ENCODE assay signal across 8 cellular contexts in the genomic region with DNA sequence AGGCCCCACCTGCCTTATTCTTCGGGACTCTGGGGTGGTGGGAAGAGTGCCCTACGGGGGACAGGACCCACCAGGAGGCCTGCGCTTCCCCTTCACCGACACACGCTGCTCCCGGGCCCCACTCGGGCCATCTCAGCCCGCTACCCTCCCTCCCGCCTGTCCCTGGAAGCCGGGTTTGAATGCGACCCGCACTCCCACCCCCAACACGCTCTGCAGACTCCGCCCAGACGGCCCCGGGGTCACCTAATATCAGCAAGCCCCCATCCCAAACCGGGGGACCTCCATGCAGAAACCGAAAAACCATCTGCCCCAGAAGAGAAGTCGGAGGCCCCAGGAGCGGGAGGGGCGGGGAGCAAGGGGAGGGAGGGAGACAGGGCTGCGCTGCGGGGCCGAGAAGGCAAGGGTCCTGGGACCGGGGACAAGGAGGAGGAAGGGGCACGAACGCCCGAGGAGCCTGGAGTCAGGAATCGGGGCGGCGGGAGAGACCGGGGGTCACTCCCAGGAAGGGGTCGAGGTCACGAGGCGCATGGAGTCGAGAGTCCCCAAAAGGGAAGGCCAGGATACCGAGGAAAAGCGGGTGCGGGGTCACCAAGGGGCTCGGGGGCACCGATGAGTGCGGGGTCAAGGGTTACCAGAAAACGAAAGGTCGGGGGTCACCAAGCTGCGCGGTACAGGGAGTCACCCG. TPM values are rescaled to one million over a fixed set of nuclear protein-coding genes. Genes with fewer than 3 reads are reported as not detected.
DNase-seq lines count a peak whose midpoint lies in the region; ATAC-seq and TF ChIP-seq lines count a peak whose summit lies in the region.

No MANE protein-coding gene starts in this region.

- intact Hi-C loops in CD4-positive, alpha-beta memory T cell (cut with micrococcal nuclease): loop anchor here (5.0 kb wide), 1 partner anchor 71 kb away; a partner anchor contains a TSS
- intact Hi-C loops in left lung (cut with DNase I): no loop called here
- intact Hi-C loops in testis (cut with DNase I; ENCODE audit: low total_unique reads): loop anchor here (5.0 kb wide), 1 partner anchor 61 kb away; no protein-coding TSS in a partner anchor

- peaks cover 10 to 16% of the 10 kb centered on the region in 2 donors for H3K36me3 Mint-ChIP-seq in CD4-positive, alpha-beta memory T cell

- peak overlapping the region; percentile 42 to 73 for H3K4me3 ChIP-seq in CD4-positive, alpha-beta memory T cell (ENCODE audit: low read length in 2 of 2)
- H3K4me3 ChIP-seq in brain microvascular endothelial cell (ENCODE audit: low read depth, low read length) (peak overlapping the region; percentile 80), left lung (peak overlapping the region; percentile 73 to 85), testis (peak overlapping the region; percentile 71 to 91)

- in situ Hi-C loops in brain microvascular endothelial cell (cut with HindIII; ENCODE audit: low pct_ligation_motif_present, low sequenced_read_pairs): no loop called here

- no peaks in the 10 kb centered on the region for H3K27me3 Mint-ChIP-seq in CD4-positive, alpha-beta memory T cell

- no peaks in the 10 kb centered on the region for H3K9me3 ChIP-seq in CD4-positive, alpha-beta memory T cell (ENCODE audit: control insufficient read depth in 1 of 2, low read length in 2 of 2)
- H3K9me3 ChIP-seq in left lung (no peaks in the 10 kb centered on the region), testis (no peaks in the 10 kb centered on the region)

- POLR2A ChIA-PET in CD4-positive, alpha-beta memory T cell (lab: Charles Lee; ENCODE audit: partially characterized antibody): interaction anchor here (1.1 to 2.8 kb wide), 9 partner anchors 10 to 145 kb away, joined by 3 to 26 read pairs (median 6); a partner anchor contains a TSS

- H3K27ac Mint-ChIP-seq in CD4-positive, alpha-beta memory T cell: peak overlapping the region; percentile 79 to 97 (median 94)

- no peak for ATAC-seq in left lung

- peak overlapping the region; percentile 87 to 93 (median 90) for H3K4me3 Mint-ChIP-seq in CD4-positive, alpha-beta memory T cell

- H3K4me1 ChIP-seq in CD4-positive, alpha-beta memory T cell (ENCODE audit: insufficient read depth, low read length): peaks cover 42% of the 10 kb centered on the region
- peaks cover 29 to 89% of the 10 kb centered on the region in 2 donors for H3K4me1 ChIP-seq in left lung
- peaks cover 39% of the 10 kb centered on the region for H3K4me1 ChIP-seq in testis

- no peak for DNase-seq in CD4-positive, alpha-beta memory T cell
- DNase-seq in NAMALWA (ENCODE audit: low spot score): peak; percentile 37
- DNase-seq in brain microvascular endothelial cell: no peak
- peak in 1 of 2 donors; percentile 89 for DNase-seq in left lung
- DNase-seq in testis: no peak
- DNase-seq in effector CD4-positive, alpha-beta T cell: no peak
- DNase-seq in HCEC 1CT: no peak
- DNase-seq in NCI-H187 (lab: John Stamatoyannopoulos, UW): no peak

- H3K27ac ChIP-seq in CD4-positive, alpha-beta memory T cell (ENCODE audit: low read depth, low read length): peak overlapping the region; percentile 65
- H3K27ac ChIP-seq in brain microvascular endothelial cell (peak overlapping the region; percentile 8), left lung (peak overlapping the region; percentile 93 to 95), testis (peak overlapping the region; percentile 85 to 95)

- H3K27me3 ChIP-seq in CD4-positive, alpha-beta memory T cell (ENCODE audit: insufficient read depth, low read length): no peaks in the 10 kb centered on the region
- H3K27me3 ChIP-seq in brain microvascular endothelial cell (replicated peaks): no peaks in the 10 kb centered on the region
- no peaks in the 10 kb centered on the region for H3K27me3 ChIP-seq in left lung
- H3K27me3 ChIP-seq in testis: no peaks in the 10 kb centered on the region

- 1% methylated on average over 28 to 45 of the region's 47 CpGs for WGBS in testis, 2 donors

- TF ChIP-seq CTCF in brain microvascular endothelial cell (IDR thresholded peaks at IDR 0.05; ENCODE audit: low read depth, low read length, missing control alignments) (no peak), left lung (IDR thresholded peaks at IDR 0.05) (no peak), testis (IDR thresholded peaks at IDR 0.05) (no peak)

- no peak for TF ChIP-seq POLR2A in testis (IDR thresholded peaks at IDR 0.05)

- peaks cover 0 to 3% (median 0%) of the 10 kb centered on the region in 8 donors for H3K9me3 Mint-ChIP-seq in CD4-positive, alpha-beta memory T cell

- H3K36me3 ChIP-seq in CD4-positive, alpha-beta memory T cell (ENCODE audit: insufficient read depth, low read length): no peaks in the 10 kb centered on the region
- H3K36me3 ChIP-seq in brain microvascular endothelial cell (replicated peaks) (no peaks in the 10 kb centered on the region), left lung (peaks cover 0 to 12% of the 10 kb centered on the region in 2 donors), testis (ENCODE audit: low read depth, missing control alignments) (no peaks in the 10 kb centered on the region)

- peaks cover 18 to 40% (median 27%) of the 10 kb centered on the region in 4 donors for H3K4me1 Mint-ChIP-seq in CD4-positive, alpha-beta memory T cell

- CTCF ChIA-PET in CD4-positive, alpha-beta memory T cell (lab: Charles Lee; ENCODE audit: partially characterized antibody): no interaction called here

RNA-seq across cellular contexts. Expression of a gene that starts 0.8 kb away (rescaled TPM):
- 10 to 100 TPM; 92.6 to 98.6 TPM for total RNA-seq in CD4-positive, alpha-beta memory T cell
- 1 to 10 TPM in 1 of 2 donors, under 1 TPM in 1; 0.37 to 3.5 TPM for polyA plus RNA-seq in CD4-positive, alpha-beta memory T cell
- total RNA-seq in left lung (100 to 1,000 TPM in 1 of 2 donors, 10 to 100 TPM in 1; 68.3 to 119 TPM), testis (10 to 100 TPM; 58.9 to 65.0 TPM)
- polyA plus RNA-seq in testis (ENCODE audit: insufficient read depth, low read depth, low replicate concordance): 34.3 TPM

RNA-seq across cellular contexts. Expression of a gene that starts 32.3 kb away (rescaled TPM):
- 100 to 1,000 TPM; 112 to 114 TPM for total RNA-seq in CD4-positive, alpha-beta memory T cell
- polyA plus RNA-seq in CD4-positive, alpha-beta memory T cell: 10 to 100 TPM; 11.0 to 43.5 TPM
- 10 to 100 TPM; 42.6 to 52.0 TPM for total RNA-seq in left lung
- total RNA-seq in testis: 100 to 1,000 TPM; 194 to 209 TPM
- 197 TPM for polyA plus RNA-seq in testis (ENCODE audit: insufficient read depth, low read depth, low replicate concordance)

Comparison
In these comparisons a context has a peak if more than half of its experiments do, and no peak if none do; other contexts are left out.
1. H3K27ac ChIP-seq: peak in every context shown above with its lines; median percentile 94 in left lung; 90 in testis; 65 in CD4-positive, alpha-beta memory T cell; 8 in brain microvascular endothelial cell.
2. intact Hi-C loops: an anchor here in CD4-positive, alpha-beta memory T cell (5.0 kb wide) and testis (5.0 kb wide); none called in left lung.